ENCODE assay signal across 33 cellular contexts in the genomic region with DNA sequence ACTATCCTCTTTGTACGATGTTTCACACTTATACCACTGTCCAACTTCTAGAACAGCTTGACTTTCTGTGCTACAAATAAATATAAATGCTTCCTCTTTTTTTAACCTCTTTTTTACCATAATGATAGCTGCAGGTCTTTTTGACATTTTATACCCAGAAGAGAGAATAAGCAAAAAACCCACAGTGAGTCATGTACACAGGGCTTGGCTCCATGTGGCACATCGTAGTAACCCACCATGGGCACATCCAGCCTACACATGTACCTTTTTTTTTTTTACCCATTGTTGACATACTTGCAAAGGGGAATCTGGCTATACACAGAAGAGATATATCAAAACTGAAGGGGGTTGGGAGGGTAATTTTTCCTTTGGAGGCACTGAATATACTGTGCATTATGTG. TPM values are rescaled to one million over a fixed set of nuclear protein-coding genes. Genes with fewer than 3 reads are reported as not detected.
"Had no signal": no experiment of that assay in that cellular context is flagged by ENCODE, and none has a peak within 500 bp of the region (broad histone marks: within the 10 kb centered on the region; RNA-seq: fewer than 3 reads in every experiment).

No MANE protein-coding gene starts in this region.

- H3K36me3 ChIP-seq: adrenal gland, breast epithelium, cardiac muscle cell, gastrocnemius medialis, heart right ventricle had no signal

- H3K4me1 ChIP-seq: adrenal gland, breast epithelium, gastrocnemius medialis, heart right ventricle had no signal

- H3K9me3 ChIP-seq: adrenal gland, gastrocnemius medialis had no signal

- DNase-seq: activated CD4-positive, alpha-beta memory T cell treated with anti-CD3 and anti-CD28 coated beads for 36 hours; activated CD4-positive, alpha-beta T cell treated with anti-CD3 and anti-CD28 coated beads for 36 hours; activated CD4-positive, alpha-beta T cell treated with anti-CD3 and anti-CD28 coated beads, Interleukin-2, amount 10 ng/mL, durations not matched to agents 24 days and 14 days; activated CD4-positive, CD25-positive, alpha-beta regulatory T cell; activated CD4-positive, CD25-positive, alpha-beta regulatory T cell treated with anti-CD3 and anti-CD28 coated beads, Interleukin-2, amount 50 U/mL, for 72 hours; activated CD8-positive, alpha-beta memory T cell treated with anti-CD3 and anti-CD28 coated beads, Interleukin-2, amount 10 ng/mL, durations not matched to agents 7 days and 5 days; activated CD8-positive, alpha-beta memory T cell treated with anti-CD3 and anti-CD28 coated beads, Interleukin-2, amount 50 U/mL, for 4 hours; activated CD8-positive, alpha-beta T cell treated with anti-CD3 and anti-CD28 coated beads, Interleukin-2, amount 10 ng/mL, durations not matched to agents 7 days and 5 days; activated effector memory CD4-positive, alpha-beta T cell treated with anti-CD3 and anti-CD28 coated beads, Interleukin-2, amount 50 U/mL, for 16 hours; activated naive CD4-positive, alpha-beta T cell treated with anti-CD3 and anti-CD28 coated beads for 36 hours; activated naive CD8-positive, alpha-beta T cell treated with anti-CD3 and anti-CD28 coated beads for 36 hours; activated naive CD8-positive, alpha-beta T cell treated with anti-CD3 and anti-CD28 coated beads, Interleukin-2, amount 50 U/mL, for 24 hours; activated T-cell treated with anti-CD3 and anti-CD28 coated beads, Interleukin-2, amount 50 U/mL, for 1 hour; activated T-cell treated with anti-CD3 and anti-CD28 coated beads, Interleukin-2, amount 50 U/mL, for 48 hours; adrenal gland; amygdala; aorta; central memory CD4-positive, alpha-beta T cell; cerebellar nuclear complex; dorsolateral prefrontal cortex; effector memory CD4-positive, alpha-beta T cell; endodermal cell; foreskin fibroblast; gastrocnemius medialis; heart right ventricle; T1000 had no signal

- H3K27me3 ChIP-seq: adrenal gland, breast epithelium, cardiac muscle cell, gastrocnemius medialis, heart right ventricle, hepatocyte had no signal

- H3K27ac ChIP-seq: adrenal gland, breast epithelium, cardiac muscle cell, coronary artery, dorsolateral prefrontal cortex, gastrocnemius medialis, heart right ventricle, hepatocyte had no signal

- H3K4me3 ChIP-seq: adrenal gland, breast epithelium, cardiac muscle cell, coronary artery, dorsolateral prefrontal cortex, gastrocnemius medialis, heart right ventricle, hepatocyte had no signal

RNA-seq across cellular contexts. Expression of a gene that starts 59.5 kb away (rescaled TPM):
- total RNA-seq: activated CD4-positive, alpha-beta memory T cell treated with anti-CD3 and anti-CD28 coated beads for 36 hours; activated CD4-positive, alpha-beta T cell treated with anti-CD3 and anti-CD28 coated beads for 36 hours; activated CD4-positive, alpha-beta T cell treated with anti-CD3 and anti-CD28 coated beads, Interleukin-2, amount 10 ng/mL, durations not matched to agents 24 days and 14 days; activated CD8-positive, alpha-beta memory T cell treated with anti-CD3 and anti-CD28 coated beads for 36 hours; activated CD8-positive, alpha-beta memory T cell treated with anti-CD3 and anti-CD28 coated beads, Interleukin-2, amount 10 ng/mL, durations not matched to agents 7 days and 5 days; activated CD8-positive, alpha-beta T cell treated with anti-CD3 and anti-CD28 coated beads, Interleukin-2, amount 10 ng/mL, durations not matched to agents 7 days and 5 days; activated naive CD4-positive, alpha-beta T cell treated with anti-CD3 and anti-CD28 coated beads for 36 hours; activated naive CD8-positive, alpha-beta T cell treated with anti-CD3 and anti-CD28 coated beads for 36 hours; activated T-helper 1 cell treated with anti-CD3 and anti-CD28 coated beads, Interleukin-12 subunit alpha, Interleukin-12 subunit beta, Interleukin-2, Interleukin-4 antibody, amounts not matched to agents 30 ng/mL and 10 ng/mL and 1 ng/mL, durations not matched to agents 14 hours and 24 hours and 36 hours; activated T-helper 2 cell treated with anti-CD3 and anti-CD28 coated beads, Interferon-gamma antibody, Interleukin-2, Interleukin-4, amounts not matched to agents 10 μg/mL and 5 μg/mL and 100 μg/mL, durations not matched to agents 14 hours and 24 hours and 36 hours had no signal
